13 cellular contexts compared by ENCODE assay signal in the genomic region with DNA sequence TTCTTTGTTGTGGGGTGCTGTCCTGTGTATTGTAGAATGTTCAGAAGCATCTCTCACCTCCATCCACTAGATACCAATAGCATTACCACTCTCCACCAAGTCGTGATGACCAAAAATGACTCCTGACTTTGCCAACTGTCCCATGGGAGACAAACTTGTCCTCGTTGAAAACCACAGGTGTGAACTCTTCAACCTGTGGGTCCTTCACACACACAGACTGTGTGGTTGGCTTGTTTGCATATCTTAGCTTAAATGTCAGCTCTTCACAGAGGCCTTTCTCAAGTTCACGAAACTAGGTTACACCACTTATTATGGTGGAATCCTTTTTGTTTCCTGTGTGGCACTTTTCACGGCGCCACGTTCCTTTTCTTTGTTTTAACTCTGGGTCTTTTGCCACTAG. TPM values are rescaled to one million over a fixed set of nuclear protein-coding genes. Genes with fewer than 3 reads are reported as not detected.
A peak's percentile ranks its signal among the peaks of the same experiment; 100 is the strongest.
DNase-seq lines count a peak whose midpoint lies in the region; ATAC-seq and TF ChIP-seq lines count a peak whose summit lies in the region.
"Had no signal": no experiment of that assay in that cellular context is flagged by ENCODE, and none has a peak within 500 bp of the region (broad histone marks: within the 10 kb centered on the region; RNA-seq: fewer than 3 reads in every experiment).

No MANE protein-coding gene starts in this region.

- H3K4me1 Mint-ChIP-seq in Calu3 (ENCODE audit: low read depth, unreplicated experiment), result no peaks in the 10 kb centered on the region
- peaks cover 6% of the 10 kb centered on the region for H3K4me1 Mint-ChIP-seq in stimulated activated effector memory CD8-positive, alpha-beta T cell treated with anti-CD3 and anti-CD28 coated beads, Interleukin-12 subunit alpha, Interleukin-12 subunit beta, amount 100 ng/mL, for 72 hours

- H3K27ac Mint-ChIP-seq in Calu3 (ENCODE audit: unreplicated experiment), result no peak overlapping the region
- H3K27ac Mint-ChIP-seq in stimulated activated effector memory CD8-positive, alpha-beta T cell treated with anti-CD3 and anti-CD28 coated beads, Interleukin-12 subunit alpha, Interleukin-12 subunit beta, amount 100 ng/mL, for 72 hours, result no peak overlapping the region

- no peaks in the 10 kb centered on the region for H3K4me1 ChIP-seq in spleen
- H3K4me1 ChIP-seq: vagina had no signal

- DNase-seq in Calu3 (no peak), GDM1 (lab: John Stamatoyannopoulos, UW) (no peak), spleen (no peak)
- no peak for DNase-seq in stimulated activated effector memory CD8-positive, alpha-beta T cell treated with anti-CD3 and anti-CD28 coated beads, Interleukin-12 subunit alpha, Interleukin-12 subunit beta, amount 100 ng/mL, for 72 hours (ENCODE audit: low spot score in 2 of 2)
- DNase-seq: activated CD4-positive, alpha-beta T cell treated with anti-CD3 and anti-CD28 coated beads for 1 hour; NCI-H1694 treated with DMSO at 0.1 percent for 48 hours; stimulated activated naive CD4-positive, alpha-beta T cell had no signal

- H3K27me3 ChIP-seq in spleen (replicated peaks in 1 of 7), result peaks cover 0 to 6% (median 0%) of the 10 kb centered on the region in 7 donors
- H3K27me3 ChIP-seq: vagina had no signal

- TF ChIP-seq POLR2A in spleen (IDR thresholded peaks at IDR 0.05), result no peak

- no peaks in the 10 kb centered on the region for H3K36me3 ChIP-seq in spleen
- H3K36me3 ChIP-seq: vagina had no signal

- H3K36me3 Mint-ChIP-seq in Calu3 (ENCODE audit: insufficient read depth, unreplicated experiment), result no peaks in the 10 kb centered on the region
- H3K36me3 Mint-ChIP-seq in stimulated activated effector memory CD8-positive, alpha-beta T cell treated with anti-CD3 and anti-CD28 coated beads, Interleukin-12 subunit alpha, Interleukin-12 subunit beta, amount 100 ng/mL, for 72 hours, result no peaks in the 10 kb centered on the region

- CTCF ChIA-PET in Calu3 (lab: Charles Lee), result no interaction called here

- H3K27me3 Mint-ChIP-seq in Calu3 (ENCODE audit: unreplicated experiment), result no peaks in the 10 kb centered on the region

- WGBS in spleen, 5 donors, result 69 to 87% (median 77%) methylated on average over 6 of the region's 6 CpGs

- no peak overlapping the region for H3K4me3 ChIP-seq in spleen
- H3K4me3 ChIP-seq: vagina had no signal

- no peaks in the 10 kb centered on the region for H3K9me3 ChIP-seq in spleen
- H3K9me3 ChIP-seq: vagina had no signal

- no peak overlapping the region for H3K27ac ChIP-seq in spleen
- H3K27ac ChIP-seq: vagina had no signal

- intact Hi-C loops in Calu3 (cut with micrococcal nuclease; ENCODE audit: unreplicated experiment) (no loop called here), spleen (cut with DNase I; ENCODE audit: low total_unique reads) (no loop called here)

- peak; percentile 69 for ATAC-seq in GM18517 (IDR thresholded peaks at IDR 0.05; ENCODE audit: unreplicated experiment)
- peak; percentile 34 for ATAC-seq in GM19468 (IDR thresholded peaks at IDR 0.05; ENCODE audit: extremely low read depth, unreplicated experiment)
- ATAC-seq in HG02852 (IDR thresholded peaks at IDR 0.05; ENCODE audit: unreplicated experiment), result peak; percentile 42
- peak; percentile 73 for ATAC-seq in HG03439 (IDR thresholded peaks at IDR 0.05; ENCODE audit: unreplicated experiment)
- ATAC-seq in stimulated activated effector memory CD8-positive, alpha-beta T cell treated with anti-CD3 and anti-CD28 coated beads, Interleukin-12 subunit alpha, Interleukin-12 subunit beta, amount 100 ng/mL, for 72 hours, result no peak

- no peak overlapping the region for H3K4me3 Mint-ChIP-seq in Calu3 (ENCODE audit: low read depth, unreplicated experiment)
- H3K4me3 Mint-ChIP-seq in stimulated activated effector memory CD8-positive, alpha-beta T cell treated with anti-CD3 and anti-CD28 coated beads, Interleukin-12 subunit alpha, Interleukin-12 subunit beta, amount 100 ng/mL, for 72 hours, result no peak overlapping the region

- BruUV-seq in Calu3 (replicated peaks; lab: Mats Ljungman, UMichigan), result no TSS peak

- no peak for TF ChIP-seq CTCF in Calu3 (IDR thresholded peaks at IDR 0.05; ENCODE audit: unreplicated experiment)
- no peak for TF ChIP-seq CTCF in spleen (IDR thresholded peaks at IDR 0.05 in 8 of 11, conservative IDR thresholded peaks at IDR 0.05 in 3 of 11)

- no peaks in the 10 kb centered on the region for H3K9me3 Mint-ChIP-seq in Calu3 (ENCODE audit: low read depth, unreplicated experiment)
- no peaks in the 10 kb centered on the region for H3K9me3 Mint-ChIP-seq in stimulated activated effector memory CD8-positive, alpha-beta T cell treated with anti-CD3 and anti-CD28 coated beads, Interleukin-12 subunit alpha, Interleukin-12 subunit beta, amount 100 ng/mL, for 72 hours

RNA-seq across cellular contexts. Expression of gene GPC5, which starts 6.8 kb away (rescaled TPM):
- not detected in 2 replicates for total RNA-seq in Calu3 (2022)
- total RNA-seq in spleen, result under 1 TPM in 6 of 7 donors, not detected in 1; 0.17 to 0.83 (median 0.26) TPM
- under 1 TPM in 1 of 3 donors, not detected in 2; 0.04 TPM for polyA plus RNA-seq in spleen
- total RNA-seq: epithelial cell of proximal tubule had no signal

RNA-seq across cellular contexts. Expression of gene MIR17HG, which starts 57.8 kb away (rescaled TPM):
- total RNA-seq in Calu3 (2022), result 3.4 and 4.1 TPM in 2 replicates
- total RNA-seq in spleen, result 10 to 100 TPM in 1 of 7 donors, 1 to 10 TPM in 6; 5.0 to 15.0 (median 7.1) TPM
- polyA plus RNA-seq in spleen, result 1 to 10 TPM; 3.7 to 6.1 (median 6.0) TPM
